In genomic region chr2:105325389-105325963, GRCh38 we compare ENCODE assay signal across 12 cellular contexts. TPM values are rescaled to one million over a fixed set of nuclear protein-coding genes. Genes with fewer than 3 reads are reported as not detected.
DNase-seq lines count a peak whose midpoint lies in the region; ATAC-seq, FAIRE-seq and TF ChIP-seq lines count a peak whose summit lies in the region.
"Had no signal": no experiment of that assay in that cellular context is flagged by ENCODE, and none has a peak within 500 bp of the region (broad histone marks: within the 10 kb centered on the region; RNA-seq: fewer than 3 reads in every experiment).

No MANE protein-coding gene starts in this region.

- H3K4me3 ChIP-seq in AG10803 (ENCODE audit: low read length): no peak overlapping the region
- H3K4me3 ChIP-seq in GM12878: no peak overlapping the region
- no peak overlapping the region for H3K4me3 ChIP-seq in keratinocyte (ENCODE audit: control insufficient read depth in 2 of 3, extremely low read depth in 1 of 3, insufficient read depth in 2 of 3, low read depth in 1 of 3, low read length in 3 of 3)
- H3K4me3 ChIP-seq in MM.1S (ENCODE audit: low read length): no peak overlapping the region

- H3K79me2 ChIP-seq in GM12878 (ENCODE audit: control insufficient read depth, insufficient read depth, low read length) (peaks cover 85% of the 10 kb centered on the region), keratinocyte (ENCODE audit: control insufficient read depth, insufficient read depth, low read length) (peaks cover 68% of the 10 kb centered on the region), MM.1S (ENCODE audit: low read length) (peaks cover 91% of the 10 kb centered on the region)

- SMC1A ChIA-PET in GM12878 (lab: Charles Lee; ENCODE audit: uncharacterized antibody, unreplicated experiment): interaction anchor here (1.2 kb wide), 1 partner anchor 10 kb away, joined by 6 read pairs; no protein-coding TSS in a partner anchor

- dilution Hi-C loops in keratinocyte (cut with MboI; ENCODE audit: extremely low pct_ligation_motif_present, low sequenced_read_pairs): no loop called here

- ATAC-seq in GM12878 (no peak), GM18520 (IDR thresholded peaks at IDR 0.05; ENCODE audit: unreplicated experiment) (no peak), HG02588 (IDR thresholded peaks at IDR 0.05; ENCODE audit: unreplicated experiment) (no peak), GM18519 (IDR thresholded peaks at IDR 0.05; ENCODE audit: low FRiP score, unreplicated experiment) (no peak)
- ATAC-seq: left colon had no signal

- DNase-seq in AG10803 (ENCODE audit: low read depth) (peak; percentile 85), HS-27A (ENCODE audit: low read depth) (peak; percentile 68), GM12878 (ENCODE audit: low read depth, low spot score) (no peak), keratinocyte (ENCODE audit: low read depth, low spot score) (no peak), MM.1S (no peak)
- DNase-seq: aorta, left colon, NCI-H524 treated with DMSO at 0.1 percent for 48 hours, posterior cingulate gyrus had no signal

- TF ChIP-seq EP300 in GM12878 (IDR thresholded peaks at IDR 0.05; ENCODE audit: borderline replicate concordance in 1 of 2, control insufficient read depth in 1 of 2, low read depth in 2 of 2, low read length in 2 of 2): no peak

- WGBS in GM12878 (ENCODE audit: insufficient coverage, insufficient replicate concordance, low lambda C conversion rate, missing lambda C conversion rate): 66% methylated on average over 3 of the region's 3 CpGs

- FAIRE-seq in GM12878 (lab: Jason Lieb, UNC) (no peak), keratinocyte (lab: Jason Lieb, UNC) (no peak)

- H3K9me3 ChIP-seq in GM12878 (replicated peaks; ENCODE audit: control insufficient read depth, insufficient read depth, low read length) (no peaks in the 10 kb centered on the region), keratinocyte (ENCODE audit: control insufficient read depth, low read depth, low read length) (no peaks in the 10 kb centered on the region), MM.1S (replicated peaks; ENCODE audit: insufficient read depth, low read length) (no peaks in the 10 kb centered on the region)

- no peaks in the 10 kb centered on the region for H3F3A ChIP-seq in MM.1S (ENCODE audit: insufficient read depth, low read length)

- TF ChIP-seq POLR2A in GM12878 (IDR thresholded peaks at IDR 0.05; ENCODE audit: low read depth, low read length): no peak

- H3K9me1 ChIP-seq in keratinocyte (ENCODE audit: control insufficient read depth, extremely low read depth, insufficient read depth, low read length): no peaks in the 10 kb centered on the region

- no peaks in the 10 kb centered on the region for H3K9me2 ChIP-seq in MM.1S (replicated peaks; ENCODE audit: insufficient read depth, low read length)

- POLR2A ChIA-PET in GM12878 (lab: Charles Lee): no interaction called here

- no TSS peak for BruUV-seq in GM12878 (replicated peaks; lab: Mats Ljungman, UMichigan)

- TF ChIP-seq RAD21 in GM12878 (IDR thresholded peaks at IDR 0.05; ENCODE audit: insufficient read depth, low read depth, low read length): no peak

- CTCF ChIA-PET in GM12878 (lab: Yijun Ruan, JAX): interaction anchor here (0.6 kb wide), 1 partner anchor 88 kb away, joined by 3 read pairs; no protein-coding TSS in a partner anchor

- in situ Hi-C loops in GM12878 (cut with MboI): no loop called here

- H3K9ac ChIP-seq in GM12878 (ENCODE audit: control insufficient read depth, insufficient read depth, low read length): no peak overlapping the region
- no peak overlapping the region for H3K9ac ChIP-seq in keratinocyte (ENCODE audit: control insufficient read depth, extremely low read depth, insufficient read depth, low read length)
- no peak overlapping the region for H3K9ac ChIP-seq in MM.1S (ENCODE audit: low read length)

- intact Hi-C loops in GM12878 (cut with micrococcal nuclease; ENCODE audit: unreplicated experiment): no loop called here

- peaks cover 0 to 8% of the 10 kb centered on the region in 2 experiments; a peak in 2 of 4 replicates for H3K36me3 ChIP-seq in GM12878 (ENCODE audit: control insufficient read depth in 2 of 2, insufficient read depth in 2 of 2, low read length in 1 of 2)
- H3K36me3 ChIP-seq in keratinocyte (ENCODE audit: control insufficient read depth in 2 of 2, extremely low read depth in 1 of 2, insufficient read depth in 2 of 2, low read length in 2 of 2): no peaks in the 10 kb centered on the region
- peaks cover 5% of the 10 kb centered on the region; the same call in 1 of the 2 replicates for H3K36me3 ChIP-seq in MM.1S (replicated peaks; ENCODE audit: insufficient read depth, low read length)

- H3K4me1 ChIP-seq in GM12878 (ENCODE audit: control insufficient read depth, insufficient read depth, low read length) (peaks cover 21% of the 10 kb centered on the region), keratinocyte (ENCODE audit: control insufficient read depth, extremely low read depth, insufficient read depth, low read length) (peaks cover 51% of the 10 kb centered on the region), MM.1S (ENCODE audit: low read length) (peaks cover 4% of the 10 kb centered on the region; the same call in 1 of the 2 replicates)

- no peaks in the 10 kb centered on the region for H4K20me1 ChIP-seq in GM12878 (ENCODE audit: control insufficient read depth, insufficient read depth)
- H4K20me1 ChIP-seq in keratinocyte (ENCODE audit: control insufficient read depth, extremely low read depth, insufficient read depth, low read length): peaks cover 3% of the 10 kb centered on the region
- H4K20me1 ChIP-seq in MM.1S (ENCODE audit: insufficient read depth, low read length): 0 out of 2 replicates have a peak, but pooled peaks cover 2% of the 10 kb centered on the region

- H3K4me2 ChIP-seq in GM12878 (ENCODE audit: control insufficient read depth, insufficient read depth) (peak overlapping the region; percentile 50), keratinocyte (ENCODE audit: control insufficient read depth, extremely low read depth, insufficient read depth, low read depth, low read length) (peak overlapping the region; percentile 71), MM.1S (ENCODE audit: low read depth, low read length) (no peak overlapping the region)

- H3K27me3 ChIP-seq in GM12878 (replicated peaks in 1 of 2; ENCODE audit: control insufficient read depth in 2 of 2, insufficient read depth in 2 of 2, low read length in 1 of 2) (no peaks in the 10 kb centered on the region), keratinocyte (ENCODE audit: control insufficient read depth, extremely low read depth, insufficient read depth, low read length) (no peaks in the 10 kb centered on the region), MM.1S (replicated peaks; ENCODE audit: insufficient read depth, low read length) (no peaks in the 10 kb centered on the region)

- RAD21 ChIA-PET in GM12878 (lab: Charles Lee; ENCODE audit: unreplicated experiment): no interaction called here

- no peak for TF ChIP-seq CTCF in AG10803 (conservative IDR thresholded peaks at IDR 0.05; ENCODE audit: low read length)
- no peak for TF ChIP-seq CTCF in GM12878 (IDR thresholded peaks at IDR 0.05 in 2 of 3, conservative IDR thresholded peaks at IDR 0.05 in 1 of 3; ENCODE audit: control insufficient read depth in 2 of 3, extremely low read depth in 1 of 3, insufficient read depth in 1 of 3, low read depth in 3 of 3, low read length in 3 of 3)
- TF ChIP-seq CTCF in keratinocyte (optimal IDR thresholded peaks at IDR 0.05 in 1 of 3, IDR thresholded peaks at IDR 0.05 in 1 of 3, conservative IDR thresholded peaks at IDR 0.05 in 1 of 3; ENCODE audit: extremely low read depth in 1 of 3, insufficient read depth in 2 of 3, low read length in 3 of 3): no peak
- TF ChIP-seq CTCF in MM.1S (IDR thresholded peaks at IDR 0.05; ENCODE audit: low read length): no peak

- H2AFZ ChIP-seq in GM12878 (ENCODE audit: control insufficient read depth, low read depth, low read length): no peak overlapping the region
- no peak overlapping the region for H2AFZ ChIP-seq in keratinocyte (ENCODE audit: control insufficient read depth, low read length)
- H2AFZ ChIP-seq in MM.1S (ENCODE audit: low read length): no peak overlapping the region

- H3K27ac ChIP-seq in GM12878 (ENCODE audit: control insufficient read depth, insufficient read depth) (no peak overlapping the region), keratinocyte (ENCODE audit: control insufficient read depth, insufficient read depth, low read length) (peak overlapping the region; percentile 73), MM.1S (ENCODE audit: low read length) (no peak overlapping the region)

RNA-seq across cellular contexts. Expression of gene TGFBRAP1, which starts 4.1 kb away (rescaled TPM):
- 28.5 and 29.8 TPM in 2 replicates for total RNA-seq in GM12878 (2013; cell fraction: nucleolus; rRNA removed)
- total RNA-seq in GM12878 (2014; rRNA removed): 27.6 and 30.0 TPM in 2 replicates
- 21.1 and 22.5 TPM in 2 replicates for total RNA-seq in GM12878 (2014; rRNA removed; fragmentation: Illumina TruSeq; extraction: Trizol)
- total RNA-seq in GM12878 (2021): 35.2 and 37.4 TPM in 2 replicates
- 10.2 TPM for polyA plus RNA-seq in GM12878 (2011; ENCODE audit: low read depth)
- 13.0 and 16.2 TPM in 2 replicates for polyA plus RNA-seq in GM12878 (2011; rRNA removed)
- polyA plus RNA-seq in GM12878 (2011; cell fraction: cytosol; rRNA removed): 20.0 and 21.0 TPM in 2 replicates
- polyA plus RNA-seq in GM12878 (2011; cell fraction: nucleus; rRNA removed): 19.8 and 24.6 TPM in 2 replicates
- 14.5 and 15.6 TPM in 2 replicates for polyA plus RNA-seq in GM12878 (2012)
- polyA plus RNA-seq in GM12878 (2014; fragmentation: Illumina TruSeq; extraction: Trizol): 23.4 and 28.0 TPM in 2 replicates
- 1 to 10 TPM; 7.9 to 8.1 TPM for polyA plus RNA-seq in GM12878 (2014; fragmentation: Nextera tagmentation; extraction: Ambion mirVana)
- polyA plus RNA-seq in GM12878 (2014; rRNA removed): 26.5 and 28.2 TPM in 2 replicates
- polyA plus RNA-seq in GM12878 (2016; fragmentation: Nextera tagmentation; extraction: Ambion mirVana): 10 to 100 TPM in 1 of 2 experiments, 1 to 10 TPM in 1; 8.6 to 24.9 TPM
- polyA minus RNA-seq in GM12878 (2011; rRNA and poly(A)+ RNA removed): 26.4 and 31.2 TPM in 2 replicates
- 12.5 and 13.8 TPM in 2 replicates for polyA minus RNA-seq in GM12878 (2011; cell fraction: cytosol; rRNA and poly(A)+ RNA removed)
- polyA minus RNA-seq in GM12878 (2011; cell fraction: nucleus; rRNA and poly(A)+ RNA removed): 14.5 and 21.4 TPM in 2 replicates
- polyA plus RNA-seq in keratinocyte: 7.2 to 9.3 TPM (median 9.0 TPM) in 3 replicates
- polyA plus RNA-seq in keratinocyte (2011; ENCODE audit: low read depth): 11.7 TPM
- polyA plus RNA-seq in keratinocyte (2011; cell fraction: cytosol; rRNA removed): 7.6 and 7.8 TPM in 2 replicates
- 12.6 and 13.7 TPM in 2 replicates for polyA plus RNA-seq in keratinocyte (2011; cell fraction: nucleus; rRNA removed)
- polyA plus RNA-seq in keratinocyte (2012; ENCODE audit: low replicate concordance): 10.3 and 13.0 TPM in 2 replicates
- 12.8 to 22.7 TPM (median 15.7 TPM) in 3 replicates for polyA minus RNA-seq in keratinocyte
- polyA minus RNA-seq in keratinocyte (2011; cell fraction: cytosol; rRNA and poly(A)+ RNA removed): 11.5 TPM
- polyA minus RNA-seq in keratinocyte (2011; cell fraction: nucleus; rRNA and poly(A)+ RNA removed): 11.7 and 17.6 TPM in 2 replicates

RNA-seq across cellular contexts. Expression of gene C2orf49, which starts 11.9 kb away (rescaled TPM):
- total RNA-seq in GM12878 (2013; cell fraction: nucleolus; rRNA removed): 38.8 and 40.1 TPM in 2 replicates
- total RNA-seq in GM12878 (2014; rRNA removed): 7.2 and 7.3 TPM in 2 replicates
- total RNA-seq in GM12878 (2014; rRNA removed; fragmentation: Illumina TruSeq; extraction: Trizol): 15.9 and 16.1 TPM in 2 replicates
- 11.3 and 13.2 TPM in 2 replicates for total RNA-seq in GM12878 (2021)
- 5.6 TPM for polyA plus RNA-seq in GM12878 (2011; ENCODE audit: low read depth)
- 24.2 and 39.4 TPM in 2 replicates for polyA plus RNA-seq in GM12878 (2011; rRNA removed)
- 8.5 and 9.2 TPM in 2 replicates for polyA plus RNA-seq in GM12878 (2011; cell fraction: cytosol; rRNA removed)
- polyA plus RNA-seq in GM12878 (2011; cell fraction: nucleus; rRNA removed): 7.9 and 8.6 TPM in 2 replicates
- 14.0 and 16.8 TPM in 2 replicates for polyA plus RNA-seq in GM12878 (2012)
- 20.8 and 22.2 TPM in 2 replicates for polyA plus RNA-seq in GM12878 (2014; fragmentation: Illumina TruSeq; extraction: Trizol)
- 10 to 100 TPM; 15.7 to 19.5 TPM for polyA plus RNA-seq in GM12878 (2014; fragmentation: Nextera tagmentation; extraction: Ambion mirVana)
- polyA plus RNA-seq in GM12878 (2014; rRNA removed): 10.0 and 11.4 TPM in 2 replicates
- polyA plus RNA-seq in GM12878 (2016; fragmentation: Nextera tagmentation; extraction: Ambion mirVana): 10 to 100 TPM; 13.5 to 15.2 TPM
- polyA minus RNA-seq in GM12878 (2011; rRNA and poly(A)+ RNA removed): 7.2 and 7.8 TPM in 2 replicates
- 5.1 and 9.5 TPM in 2 replicates for polyA minus RNA-seq in GM12878 (2011; cell fraction: cytosol; rRNA and poly(A)+ RNA removed)
- polyA minus RNA-seq in GM12878 (2011; cell fraction: nucleus; rRNA and poly(A)+ RNA removed): 6.6 and 9.1 TPM in 2 replicates
- polyA plus RNA-seq in keratinocyte: 13.1 to 19.4 TPM (median 14.5 TPM) in 3 replicates
- polyA plus RNA-seq in keratinocyte (2011; ENCODE audit: low read depth): 43.2 TPM
- 11.8 and 17.0 TPM in 2 replicates for polyA plus RNA-seq in keratinocyte (2011; cell fraction: cytosol; rRNA removed)
- polyA plus RNA-seq in keratinocyte (2011; cell fraction: nucleus; rRNA removed): 13.9 and 18.8 TPM in 2 replicates
- 12.3 and 18.3 TPM in 2 replicates for polyA plus RNA-seq in keratinocyte (2012; ENCODE audit: low replicate concordance)
- 3.6 to 6.0 TPM (median 4.7 TPM) in 3 replicates for polyA minus RNA-seq in keratinocyte
- polyA minus RNA-seq in keratinocyte (2011; cell fraction: cytosol; rRNA and poly(A)+ RNA removed): 4.2 TPM
- 3.3 and 9.2 TPM in 2 replicates for polyA minus RNA-seq in keratinocyte (2011; cell fraction: nucleus; rRNA and poly(A)+ RNA removed)

Comparison
In these comparisons a context has a peak if more than half of its experiments do, and no peak if none do; other contexts are left out.
1. DNase-seq: peak in AG10803 (single experiment) and HS-27A (single experiment); none in GM12878 (single experiment), keratinocyte (single experiment) and MM.1S (single experiment).